In the genomic region with DNA sequence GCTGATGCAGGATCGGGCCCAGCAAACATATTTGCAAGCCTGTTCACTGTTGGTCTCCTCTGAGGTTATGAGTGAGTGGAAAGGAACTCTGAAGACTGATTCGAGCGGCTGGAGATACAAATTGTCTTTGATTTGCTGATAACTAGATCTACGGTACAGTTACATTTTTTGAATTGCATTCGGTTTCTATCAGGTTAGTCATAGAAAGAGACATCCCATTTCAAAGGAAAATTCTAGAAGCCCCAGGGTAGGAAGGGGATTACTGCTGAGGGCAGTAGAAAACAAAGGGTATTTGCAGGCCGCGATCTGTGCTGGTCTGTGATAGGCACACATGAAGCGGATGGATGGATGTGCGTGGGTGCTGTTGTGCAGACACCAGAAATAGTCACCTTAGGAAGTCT, we compare ENCODE assay signal across 11 cellular contexts.
A peak's percentile ranks its signal among the peaks of the same experiment; 100 is the strongest.
DNase-seq lines count a peak whose midpoint lies in the region; ATAC-seq and TF ChIP-seq lines count a peak whose summit lies in the region.
"Had no signal": no experiment of that assay in that cellular context is flagged by ENCODE, and none has a peak within 500 bp of the region (broad histone marks: within the 10 kb centered on the region; RNA-seq: fewer than 3 reads in every experiment).

No MANE protein-coding gene starts in this region.

- H3K9me3 ChIP-seq in breast epithelium: no peaks in the 10 kb centered on the region

- in situ Hi-C loops in brain microvascular endothelial cell (cut with HindIII; ENCODE audit: low pct_ligation_motif_present, low sequenced_read_pairs): no loop called here

- H3K4me1 Mint-ChIP-seq in MCF 10A (ENCODE audit: insufficient read depth, unreplicated experiment) (peaks cover 12% of the 10 kb centered on the region), mesothelial cell of epicardium (peaks cover 30% of the 10 kb centered on the region), type B pancreatic cell (ENCODE audit: unreplicated experiment) (peaks cover 44% of the 10 kb centered on the region)

- H3K4me1 ChIP-seq in breast epithelium: peaks cover 12 to 22% of the 10 kb centered on the region in 2 donors

- H3K4me3 Mint-ChIP-seq in MCF 10A (ENCODE audit: unreplicated experiment) (no peak overlapping the region), mesothelial cell of epicardium (no peak overlapping the region), type B pancreatic cell (no peak overlapping the region)

- TF ChIP-seq CTCF in breast epithelium (IDR thresholded peaks at IDR 0.05) (no peak), MCF 10A (IDR thresholded peaks at IDR 0.05; ENCODE audit: unreplicated experiment) (no peak), brain microvascular endothelial cell (IDR thresholded peaks at IDR 0.05; ENCODE audit: low read depth, low read length, missing control alignments) (no peak), mesothelial cell of epicardium (IDR thresholded peaks at IDR 0.05; ENCODE audit: unreplicated experiment) (no peak), type B pancreatic cell (conservative IDR thresholded peaks at IDR 0.05) (no peak)

- H3K27ac ChIP-seq in breast epithelium (peak overlapping the region; percentile 67 to 83), brain microvascular endothelial cell (peak overlapping the region; percentile 90)

- CTCF ChIA-PET in MCF 10A (lab: Yijun Ruan, JAX): interaction anchor here (0.6 to 5.1 kb wide), 31 partner anchors 10 to 533 kb away, joined by 3 to 60 read pairs (median 4); a partner anchor contains a TSS

- no peak for DNase-seq in breast epithelium (ENCODE audit: low spot score in 2 of 2)
- no peak for DNase-seq in MCF 10A (ENCODE audit: unreplicated experiment)
- peak; percentile 92 for DNase-seq in brain microvascular endothelial cell
- DNase-seq in mesothelial cell of epicardium (ENCODE audit: low spot score in 2 of 2, unreplicated experiment in 2 of 2): no peak
- no peak for DNase-seq in type B pancreatic cell (ENCODE audit: extremely low spot score, unreplicated experiment)
- DNase-seq in NCI-H446 treated with DMSO at 0.1 percent for 48 hours (lab: John Stamatoyannopoulos, UW): no peak
- DNase-seq in NCI-H146 (lab: John Stamatoyannopoulos, UW): no peak
- DNase-seq: activated CD4-positive, alpha-beta T cell treated with anti-CD3 and anti-CD28 coated beads, Interleukin-2, amount 50 U/mL, for 4 hours; glutamatergic neuron; NCI-H2171 had no signal

- H3K27me3 ChIP-seq in breast epithelium: no peaks in the 10 kb centered on the region
- no peaks in the 10 kb centered on the region for H3K27me3 ChIP-seq in brain microvascular endothelial cell (replicated peaks)

- POLR2A ChIA-PET in MCF 10A (lab: Yijun Ruan, JAX): interaction anchor here (0.6 to 2.0 kb wide), 14 partner anchors 10 to 471 kb away, joined by 3 to 10 read pairs (median 4); a partner anchor contains a TSS

- no peak overlapping the region for H3K4me3 ChIP-seq in breast epithelium
- no peak overlapping the region for H3K4me3 ChIP-seq in brain microvascular endothelial cell (ENCODE audit: low read depth, low read length)

- H3K9me3 Mint-ChIP-seq in MCF 10A (ENCODE audit: unreplicated experiment): no peaks in the 10 kb centered on the region
- no peaks in the 10 kb centered on the region for H3K9me3 Mint-ChIP-seq in mesothelial cell of epicardium
- H3K9me3 Mint-ChIP-seq in type B pancreatic cell: no peaks in the 10 kb centered on the region

- intact Hi-C loops in breast epithelium (cut with DNase I; ENCODE audit: low total_unique reads) (no loop called here), MCF 10A (cut with micrococcal nuclease) (loop anchor here (5.0 kb wide), 1 partner anchor 106 kb away; no protein-coding TSS in a partner anchor)

- no peak for ATAC-seq in HG03378 (IDR thresholded peaks at IDR 0.05; ENCODE audit: unreplicated experiment)

- H3K36me3 Mint-ChIP-seq in MCF 10A (ENCODE audit: insufficient read depth, unreplicated experiment) (no peaks in the 10 kb centered on the region), mesothelial cell of epicardium (no peaks in the 10 kb centered on the region), type B pancreatic cell (peaks cover 9% of the 10 kb centered on the region)

- no TSS peak for BruUV-seq in MCF 10A (replicated peaks; lab: Mats Ljungman, UMichigan)

- no peaks in the 10 kb centered on the region for H3K27me3 Mint-ChIP-seq in MCF 10A (ENCODE audit: insufficient read depth, unreplicated experiment)
- H3K27me3 Mint-ChIP-seq in mesothelial cell of epicardium (ENCODE audit: low read depth): no peaks in the 10 kb centered on the region
- H3K27me3 Mint-ChIP-seq in type B pancreatic cell: no peaks in the 10 kb centered on the region

- H3K27ac Mint-ChIP-seq in MCF 10A (ENCODE audit: low read depth, unreplicated experiment): no peak overlapping the region
- H3K27ac Mint-ChIP-seq in mesothelial cell of epicardium: peak overlapping the region; percentile 47
- peak overlapping the region; percentile 3 for H3K27ac Mint-ChIP-seq in type B pancreatic cell

- TF ChIP-seq POLR2A in breast epithelium (IDR thresholded peaks at IDR 0.05): no peak

- H3K36me3 ChIP-seq in breast epithelium (no peaks in the 10 kb centered on the region), brain microvascular endothelial cell (replicated peaks) (no peaks in the 10 kb centered on the region)
